25 cellular contexts compared by ENCODE assay signal in the genomic region with DNA sequence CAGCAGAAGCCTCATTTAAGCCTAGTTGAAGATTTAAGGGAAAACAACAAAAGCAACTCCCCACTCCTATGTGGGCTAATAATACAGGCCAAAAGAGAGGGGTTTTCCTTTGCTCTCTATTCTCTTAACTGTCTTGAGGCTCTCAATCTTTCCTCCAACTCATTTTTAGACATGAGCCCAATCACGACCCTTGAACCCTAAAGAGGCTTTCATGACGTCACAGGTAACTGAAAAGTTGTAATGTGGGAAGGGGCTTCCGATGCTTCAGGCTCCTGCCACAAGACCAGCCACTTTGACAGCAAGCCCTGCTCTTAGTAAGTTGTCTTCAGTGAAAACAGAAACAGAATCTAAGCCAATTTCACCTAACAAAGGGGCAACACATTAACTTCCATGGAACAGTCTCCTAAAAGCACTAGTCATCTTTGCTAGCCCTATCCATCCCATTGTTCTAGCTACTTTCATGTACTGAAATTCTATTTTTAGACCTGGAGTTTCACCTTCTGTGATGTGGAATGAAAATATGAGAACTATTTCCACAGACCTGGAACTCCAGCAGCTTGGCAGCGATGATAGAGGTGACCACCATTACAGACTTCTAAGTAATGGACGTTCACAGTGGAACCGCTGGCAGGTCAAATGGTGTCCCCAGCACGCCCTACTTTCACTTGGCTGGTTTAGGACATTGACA.
"Had no signal": no experiment of that assay in that cellular context is flagged by ENCODE, and none has a peak within 500 bp of the region (broad histone marks: within the 10 kb centered on the region; RNA-seq: fewer than 3 reads in every experiment).

No MANE protein-coding gene starts in this region.

- H3K9me3 Mint-ChIP-seq: activated B cell treated with CpG ODN at 0.5 μM for 24 hours; activated naive CD4-positive, alpha-beta T cell treated with anti-CD3 and anti-CD28 coated beads for 36 hours; activated naive CD8-positive, alpha-beta T cell treated with anti-CD3 and anti-CD28 coated beads, Interleukin-2, amount 10 ng/mL, durations not matched to agents 7 days and 5 days; brain; effector memory CD8-positive, alpha-beta T cell; memory B cell; nephron; type B pancreatic cell had no signal

- ATAC-seq: activated CD4-positive, alpha-beta T cell treated with anti-CD3 and anti-CD28 coated beads for 36 hours; effector memory CD8-positive, alpha-beta T cell; esophagus mucosa; gastrocnemius medialis; sciatic nerve; T-helper 17 cell had no signal

- H3K9ac ChIP-seq: parathyroid adenoma had no signal

- H3K4me1 ChIP-seq: gastrocnemius medialis had no signal

- H3K27ac Mint-ChIP-seq: activated B cell treated with CpG ODN at 0.5 μM for 24 hours; activated CD4-positive, alpha-beta T cell treated with anti-CD3 and anti-CD28 coated beads for 36 hours; activated naive CD4-positive, alpha-beta T cell treated with anti-CD3 and anti-CD28 coated beads for 36 hours; activated naive CD8-positive, alpha-beta T cell treated with anti-CD3 and anti-CD28 coated beads, Interleukin-2, amount 10 ng/mL, durations not matched to agents 7 days and 5 days; effector memory CD8-positive, alpha-beta T cell; memory B cell; nephron; T-helper 17 cell; type B pancreatic cell had no signal

- H3K9me3 ChIP-seq: gastrocnemius medialis, testis had no signal

- H3K4me1 Mint-ChIP-seq: activated B cell treated with CpG ODN at 0.5 μM for 24 hours; activated CD4-positive, alpha-beta T cell treated with anti-CD3 and anti-CD28 coated beads for 36 hours; activated naive CD8-positive, alpha-beta T cell treated with anti-CD3 and anti-CD28 coated beads, Interleukin-2, amount 10 ng/mL, durations not matched to agents 7 days and 5 days; brain; memory B cell; nephron; T-helper 17 cell had no signal

- H2AFZ ChIP-seq: parathyroid adenoma had no signal

- H3K27me3 Mint-ChIP-seq: activated CD4-positive, alpha-beta T cell treated with anti-CD3 and anti-CD28 coated beads for 36 hours; activated naive CD8-positive, alpha-beta T cell treated with anti-CD3 and anti-CD28 coated beads, Interleukin-2, amount 10 ng/mL, durations not matched to agents 7 days and 5 days; type B pancreatic cell had no signal

- H3K27ac ChIP-seq: dorsolateral prefrontal cortex, gastrocnemius medialis, parathyroid adenoma had no signal

- H3K36me3 Mint-ChIP-seq: activated naive CD8-positive, alpha-beta T cell treated with anti-CD3 and anti-CD28 coated beads, Interleukin-2, amount 10 ng/mL, durations not matched to agents 7 days and 5 days; memory B cell had no signal

- H3K36me3 ChIP-seq: gastrocnemius medialis had no signal

- H3K4me3 Mint-ChIP-seq: activated B cell treated with CpG ODN at 0.5 μM for 24 hours; activated CD4-positive, alpha-beta T cell treated with anti-CD3 and anti-CD28 coated beads for 36 hours; activated naive CD4-positive, alpha-beta T cell treated with anti-CD3 and anti-CD28 coated beads for 36 hours; activated naive CD8-positive, alpha-beta T cell treated with anti-CD3 and anti-CD28 coated beads, Interleukin-2, amount 10 ng/mL, durations not matched to agents 7 days and 5 days; brain; effector memory CD8-positive, alpha-beta T cell; memory B cell; nephron; T-helper 17 cell; type B pancreatic cell had no signal

- H3K4me3 ChIP-seq: dorsolateral prefrontal cortex, gastrocnemius medialis, testis had no signal

- DNase-seq: activated B cell treated with CpG ODN at 0.5 μM for 24 hours; activated CD4-positive, alpha-beta T cell treated with anti-CD3 and anti-CD28 coated beads for 36 hours; activated CD4-positive, alpha-beta T cell treated with anti-CD3 and anti-CD28 coated beads, Interleukin-2, amount 50 U/mL, for 4 hours; activated effector memory CD4-positive, alpha-beta T cell treated with Interleukin-2 at 50 U/mL for 16 hours; activated naive CD4-positive, alpha-beta T cell treated with anti-CD3 and anti-CD28 coated beads for 36 hours; activated naive CD8-positive, alpha-beta T cell treated with anti-CD3 and anti-CD28 coated beads, Interleukin-2, amount 10 ng/mL, durations not matched to agents 7 days and 5 days; activated T-cell treated with anti-CD3 and anti-CD28 coated beads, Interleukin-2, amount 50 U/mL, for 48 hours; amniotic stem cell; central memory CD4-positive, alpha-beta T cell; dorsolateral prefrontal cortex; effector memory CD8-positive, alpha-beta T cell; gastrocnemius medialis; hippocampal formation; nucleus accumbens; stimulated activated CD4-positive, alpha-beta T cell treated with anti-CD3 and anti-CD28 coated beads, Interleukin-4, amount 100 ng/mL, for 1 hour; stimulated activated naive CD4-positive, alpha-beta T cell; T-helper 17 cell; testis had no signal

- H3K79me2 ChIP-seq: parathyroid adenoma had no signal

- H3K27me3 ChIP-seq: dorsolateral prefrontal cortex, gastrocnemius medialis, testis had no signal
